32 cellular contexts compared by ENCODE assay signal in genomic region chr12:16863742-16864141, GRCh38.
DNase-seq lines count a peak whose midpoint lies in the region; ATAC-seq, FAIRE-seq and TF ChIP-seq lines count a peak whose summit lies in the region.
"Had no signal": no experiment of that assay in that cellular context is flagged by ENCODE, and none has a peak within 500 bp of the region (broad histone marks: within the 10 kb centered on the region; RNA-seq: fewer than 3 reads in every experiment).

No MANE protein-coding gene starts in this region.

- ATAC-seq in HepG2: no peak
- no peak for ATAC-seq in right lobe of liver
- no peak for ATAC-seq in A549
- no peak for ATAC-seq in IMR-90 (ENCODE audit: low read depth)
- ATAC-seq: CD8-positive, alpha-beta T cell had no signal

- no peaks in the 10 kb centered on the region for H3K36me3 ChIP-seq in HepG2 (replicated peaks in 1 of 2; ENCODE audit: control insufficient read depth in 1 of 2, insufficient read depth in 2 of 2, low read length in 2 of 2)
- H3K36me3 ChIP-seq in right lobe of liver: no peaks in the 10 kb centered on the region
- no peaks in the 10 kb centered on the region for H3K36me3 ChIP-seq in IMR-90 (ENCODE audit: control insufficient read depth, insufficient read depth, low read length)
- H3K36me3 ChIP-seq in ascending aorta: no peaks in the 10 kb centered on the region
- H3K36me3 ChIP-seq: BE2C; BLaER1; BLaER1 treated with 17β-estradiol and CSF1 and Interleukin-3, amounts not matched to agents 10 nM and 100 nM had no signal

- H2AFZ ChIP-seq in HepG2 (ENCODE audit: low read length) (no peak overlapping the region), IMR-90 (replicated peaks; ENCODE audit: low read length, poor library complexity) (no peak overlapping the region)

- H4K5ac ChIP-seq in IMR-90 (ENCODE audit: low read depth, low read length): no peak overlapping the region

- no peaks in the 10 kb centered on the region for H3K79me2 ChIP-seq in HepG2 (ENCODE audit: insufficient read depth, low read length)

- no peak overlapping the region for H4K8ac ChIP-seq in IMR-90 (ENCODE audit: low read depth in 2 of 2, low read length in 2 of 2)

- H3K9ac ChIP-seq in HepG2 (ENCODE audit: insufficient read depth, low read depth, low read length) (no peak overlapping the region), IMR-90 (ENCODE audit: low read depth, low read length) (no peak overlapping the region)
- H3K9ac ChIP-seq: BLaER1; BLaER1 treated with 17β-estradiol and CSF1 and Interleukin-3, amounts not matched to agents 10 nM and 100 nM had no signal

- intact Hi-C loops in HepG2 (cut with micrococcal nuclease; ENCODE audit: unreplicated experiment) (no loop called here), right lobe of liver (cut with DNase I) (no loop called here), IMR-90 (cut with micrococcal nuclease) (no loop called here), ascending aorta (cut with DNase I) (no loop called here)

- no peak for DNase-seq in HepG2 (ENCODE audit: low spot score)
- no peak for DNase-seq in right lobe of liver
- no peak for DNase-seq in A549 (ENCODE audit: low read depth in 1 of 2, low spot score in 1 of 2)
- DNase-seq in IMR-90: no peak
- DNase-seq in ascending aorta (ENCODE audit: low spot score in 2 of 2): no peak
- DNase-seq in anterior cingulate cortex (lab: John Stamatoyannopoulos, UW): no peak
- DNase-seq: 8988T; ACHN; AML-193; C1 segment of cervical spinal cord; Caco-2; Calu3; CD4-positive, alpha-beta memory T cell; CD4-positive, alpha-beta T cell; CD4-positive, CD25-positive, alpha-beta regulatory T cell; CD8-positive, alpha-beta memory T cell; CD8-positive, alpha-beta T cell; COR-L47; DMS 273 treated with DMSO at 0.1 percent for 48 hours; DMS153; DMS53; DMS79; DMS79 treated with DMSO at 0.1 percent for 48 hours; DND-41; EL had no signal

- H2BK120ac ChIP-seq in IMR-90 (ENCODE audit: low read depth, low read length): no peak overlapping the region

- no peak overlapping the region for H3K56ac ChIP-seq in IMR-90 (ENCODE audit: extremely low read depth, insufficient read depth, low read length)

- H3K4ac ChIP-seq in IMR-90 (ENCODE audit: low read depth, low read length): no peak overlapping the region

- H2BK20ac ChIP-seq in IMR-90 (ENCODE audit: low read depth, low read length): no peak overlapping the region

- POLR2A ChIA-PET in HepG2 (lab: Yijun Ruan, JAX): no interaction called here
- POLR2A ChIA-PET in A549 (lab: Yijun Ruan, JAX): no interaction called here
- POLR2A ChIA-PET in IMR-90 (lab: Charles Lee; ENCODE audit: unreplicated experiment): no interaction called here

- TF ChIP-seq POLR2A in HepG2 (IDR thresholded peaks at IDR 0.05; ENCODE audit: insufficient read depth in 1 of 2, low read depth in 2 of 2, low read length in 2 of 2) (no peak), right lobe of liver (IDR thresholded peaks at IDR 0.05) (no peak), A549 (IDR thresholded peaks at IDR 0.05; ENCODE audit: low read length) (no peak), IMR-90 (IDR thresholded peaks at IDR 0.05; ENCODE audit: low read depth, low read length) (no peak)

- no peak overlapping the region for H3K23ac ChIP-seq in IMR-90 (ENCODE audit: low read depth, low read length)

- dilution Hi-C loops in IMR-90 (cut with HindIII; ENCODE audit: low sequenced_read_pairs, unreplicated experiment): no loop called here

- no peak for TF ChIP-seq EP300 in HepG2 (IDR thresholded peaks at IDR 0.05; ENCODE audit: low read depth in 2 of 2, low read length in 2 of 2)
- TF ChIP-seq EP300 in HepG2 (CRISPR knock-in tag; IDR thresholded peaks at IDR 0.05; ENCODE audit: borderline replicate concordance): no peak
- no peak for TF ChIP-seq EP300 in A549 (IDR thresholded peaks at IDR 0.05)

- H3K4me3 ChIP-seq in HepG2 (replicated peaks in 1 of 3; ENCODE audit: insufficient read depth in 1 of 3, low read depth in 2 of 3, low read length in 3 of 3) (no peak overlapping the region), right lobe of liver (no peak overlapping the region), A549 (no peak overlapping the region), IMR-90 (ENCODE audit: insufficient read depth, low read depth, low read length) (no peak overlapping the region), ascending aorta (no peak overlapping the region)
- H3K4me3 ChIP-seq: BLaER1; BLaER1 treated with 17β-estradiol and CSF1 and Interleukin-3, amounts not matched to agents 10 nM and 100 nM had no signal

- no peak for TF ChIP-seq CTCF in HepG2 (CRISPR knock-in tag; IDR thresholded peaks at IDR 0.05)
- no peak for TF ChIP-seq CTCF in right lobe of liver (IDR thresholded peaks at IDR 0.05)
- TF ChIP-seq CTCF in A549 (IDR thresholded peaks at IDR 0.05): no peak
- no peak for TF ChIP-seq CTCF in IMR-90 (conservative IDR thresholded peaks at IDR 0.05; ENCODE audit: low read depth, low read length)
- no peak for TF ChIP-seq CTCF in ascending aorta (IDR thresholded peaks at IDR 0.05)

- no peak for TF ChIP-seq RAD21 in HepG2 (CRISPR knock-in tag; IDR thresholded peaks at IDR 0.05)
- no peak for TF ChIP-seq RAD21 in A549 (conservative IDR thresholded peaks at IDR 0.05 in 1 of 2, IDR thresholded peaks at IDR 0.05 in 1 of 2)
- TF ChIP-seq RAD21 in IMR-90 (IDR thresholded peaks at IDR 0.05; ENCODE audit: low read length): no peak

- no peaks in the 10 kb centered on the region for H3K79me1 ChIP-seq in IMR-90 (ENCODE audit: low read depth in 1 of 2, low read length in 2 of 2)

- H2AK9ac ChIP-seq in IMR-90 (replicated peaks; ENCODE audit: low read depth, low read length, poor library complexity): no peak overlapping the region

- H3K18ac ChIP-seq in IMR-90 (ENCODE audit: low read depth, low read length): no peak overlapping the region

- no peak overlapping the region for H2BK15ac ChIP-seq in IMR-90 (ENCODE audit: low read depth, low read length)

- H3K27ac ChIP-seq in HepG2 (ENCODE audit: extremely low read length, insufficient read depth, low read length) (no peak overlapping the region), right lobe of liver (no peak overlapping the region), A549 (no peak overlapping the region), IMR-90 (ENCODE audit: insufficient read depth, low read length) (no peak overlapping the region), ascending aorta (no peak overlapping the region)
- H3K27ac ChIP-seq: 22Rv1; BLaER1; BLaER1 treated with 17β-estradiol and CSF1 and Interleukin-3, amounts not matched to agents 10 nM and 100 nM; C4-2B had no signal

- in situ Hi-C loops in HepG2 (cut with HindIII; ENCODE audit: extremely low pct_ligation_motif_present, low pct_unique_long_range_greater_than_20kb): no loop called here
- in situ Hi-C loops in IMR-90 (cut with MboI; ENCODE audit: low sequenced_read_pairs): no loop called here

- H4K91ac ChIP-seq in IMR-90 (ENCODE audit: insufficient read depth, low read depth, low read length): no peak overlapping the region

- H4K20me1 ChIP-seq in HepG2 (ENCODE audit: insufficient read depth, low read length): no peaks in the 10 kb centered on the region
- no peaks in the 10 kb centered on the region for H4K20me1 ChIP-seq in IMR-90 (ENCODE audit: insufficient read depth, low read length)
- H4K20me1 ChIP-seq: BLaER1; BLaER1 treated with 17β-estradiol and CSF1 and Interleukin-3, amounts not matched to agents 10 nM and 100 nM had no signal

- H2BK5ac ChIP-seq in IMR-90 (ENCODE audit: low read depth, low read length, poor library complexity, severe bottlenecking): no peak overlapping the region

- H3K14ac ChIP-seq in IMR-90 (replicated peaks; ENCODE audit: low read depth, low read length): no peak overlapping the region

- H3K27me3 ChIP-seq in HepG2 (ENCODE audit: control insufficient read depth in 1 of 2, insufficient read depth in 2 of 2, low read length in 2 of 2) (no peaks in the 10 kb centered on the region), right lobe of liver (no peaks in the 10 kb centered on the region), IMR-90 (ENCODE audit: control insufficient read depth, insufficient read depth, low read length) (no peaks in the 10 kb centered on the region), ascending aorta (no peaks in the 10 kb centered on the region)
- H3K27me3 ChIP-seq: BE2C; BLaER1; BLaER1 treated with 17β-estradiol and CSF1 and Interleukin-3, amounts not matched to agents 10 nM and 100 nM had no signal

- H3K9me1 ChIP-seq in IMR-90 (ENCODE audit: insufficient read depth, low read length): no peaks in the 10 kb centered on the region

- CTCF ChIA-PET in HepG2 (lab: Yijun Ruan, JAX; ENCODE audit: low intra/inter-chr PET ratio, low total read pairs) (no interaction called here), A549 (lab: Yijun Ruan, JAX) (no interaction called here), IMR-90 (lab: Yijun Ruan, JAX) (no interaction called here)

- H2AK5ac ChIP-seq in IMR-90 (ENCODE audit: low read depth, low read length): no peak overlapping the region

- H3K4me2 ChIP-seq in HepG2 (ENCODE audit: low read depth, low read length) (no peak overlapping the region), A549 (no peak overlapping the region), IMR-90 (ENCODE audit: low read depth, low read length) (no peak overlapping the region)
- H3K4me2 ChIP-seq: BLaER1 had no signal

- H3K4me1 ChIP-seq in HepG2 (ENCODE audit: insufficient read depth, low read length) (no peaks in the 10 kb centered on the region), right lobe of liver (no peaks in the 10 kb centered on the region), A549 (no peaks in the 10 kb centered on the region; the same call in 2 of the 3 replicates), IMR-90 (ENCODE audit: control insufficient read depth, insufficient read depth, low read length) (no peaks in the 10 kb centered on the region), ascending aorta (no peaks in the 10 kb centered on the region)
- H3K4me1 ChIP-seq: BLaER1, Caco-2 had no signal

- H3K9me3 ChIP-seq in HepG2 (ENCODE audit: low read length) (no peaks in the 10 kb centered on the region), right lobe of liver (no peaks in the 10 kb centered on the region), A549 (no peaks in the 10 kb centered on the region), IMR-90 (ENCODE audit: control insufficient read depth, insufficient read depth, low read length) (peaks cover 2% of the 10 kb centered on the region; the same call in 1 of the 2 replicates), ascending aorta (no peaks in the 10 kb centered on the region)
- H3K9me3 ChIP-seq: BE2C, BLaER1, Caco-2 had no signal

- no peak for FAIRE-seq in HepG2 (lab: Jason Lieb, UNC)
- FAIRE-seq in A549 (lab: Jason Lieb, UNC): peak; percentile 7
- FAIRE-seq: A204.1, D721Med had no signal

- no TSS peak for BruUV-seq in HepG2 (replicated peaks; lab: Mats Ljungman, UMichigan)
- BruUV-seq in IMR-90 (replicated peaks; lab: Mats Ljungman, UMichigan): no TSS peak

TF ChIP-seq in HepG2, 621 proteins besides CTCF, POLR2A, EP300 and RAD21 (continues in another document):
- peak; percentile 54 for TF ChIP-seq MAFF (IDR thresholded peaks at IDR 0.05; ENCODE audit: low read depth, low read length)
- no peak for TF ChIP-seq ARID2 (CRISPR knock-in tag; IDR thresholded peaks at IDR 0.05; ENCODE audit: borderline replicate concordance)

TF ChIP-seq in A549, 52 proteins besides CTCF, POLR2A, EP300 and RAD21 (continues in another document):
- TF ChIP-seq MAFK (IDR thresholded peaks at IDR 0.05; ENCODE audit: partially characterized antibody): peak; percentile 66

TF ChIP-seq in IMR-90, 13 proteins besides CTCF, POLR2A, EP300 and RAD21 (continues in another document):
- no peak for TF ChIP-seq MXI1 (IDR thresholded peaks at IDR 0.05; ENCODE audit: borderline replicate concordance, low read depth, low read length)
- TF ChIP-seq NFE2L2 (IDR thresholded peaks at IDR 0.05; ENCODE audit: low read depth, low read length): no peak

Comparison
In these comparisons a context has a peak if more than half of its experiments do, and no peak if none do; other contexts are left out.
1. Of the 38 proteins assayed by ChIP-seq in both HepG2 and A549: peak only in HepG2: none; only in A549: none; in both: MAFK; in neither: 37.